ENCODE assay signal across 20 cellular contexts in genomic region chrX:111504941-111505340, GRCh38. TPM values are rescaled to one million over a fixed set of nuclear protein-coding genes. Genes with fewer than 3 reads are reported as not detected.
"Had no signal": no experiment of that assay in that cellular context is flagged by ENCODE, and none has a peak within 500 bp of the region (broad histone marks: within the 10 kb centered on the region; RNA-seq: fewer than 3 reads in every experiment).

No MANE protein-coding gene starts in this region.

- H3K9me3 Mint-ChIP-seq: activated CD4-positive, alpha-beta memory T cell treated with anti-CD3 and anti-CD28 coated beads, Interleukin-2, amount 10 ng/mL, durations not matched to agents 7 days and 5 days; activated naive CD8-positive, alpha-beta T cell treated with anti-CD3 and anti-CD28 coated beads for 36 hours; activated T-helper 17 cell treated with anti-CD3 and anti-CD28 coated beads, Interleukin-2, amount 50 U/mL, for 72 hours; endodermal cell had no signal

- DNase-seq: activated CD4-positive, alpha-beta memory T cell treated with anti-CD3 and anti-CD28 coated beads, Interleukin-2, amount 10 ng/mL, durations not matched to agents 7 days and 5 days; activated CD4-positive, alpha-beta T cell treated with anti-CD3 and anti-CD28 coated beads for 48 hours; activated CD4-positive, CD25-positive, alpha-beta regulatory T cell; activated naive CD4-positive, alpha-beta T cell; activated naive CD8-positive, alpha-beta T cell treated with anti-CD3 and anti-CD28 coated beads for 36 hours; activated T-cell treated with anti-CD3 and anti-CD28 coated beads, Interleukin-2, amount 50 U/mL, for 1 hour; amygdala; body of pancreas; dorsolateral prefrontal cortex; endodermal cell; erythroblast; lower lobe of right lung; natural killer cell; stimulated activated CD4-positive, alpha-beta T cell treated with anti-CD3 and anti-CD28 coated beads, Interleukin-1b, Interleukin-23, amount 100 ng/mL, for 48 hours; stimulated activated CD8-positive, alpha-beta memory T cell treated with anti-CD3 and anti-CD28 coated beads, Interleukin-4, amount 100 ng/mL, for 48 hours; stimulated activated naive CD4-positive, alpha-beta T cell treated with Interleukin-2 at 50 U/mL for 16 hours; T-helper 9 cell; uterus had no signal

- H3K27me3 Mint-ChIP-seq: activated naive CD8-positive, alpha-beta T cell treated with anti-CD3 and anti-CD28 coated beads for 36 hours had no signal

- H3K4me1 Mint-ChIP-seq: activated CD4-positive, alpha-beta memory T cell treated with anti-CD3 and anti-CD28 coated beads, Interleukin-2, amount 10 ng/mL, durations not matched to agents 7 days and 5 days; activated naive CD8-positive, alpha-beta T cell treated with anti-CD3 and anti-CD28 coated beads for 36 hours; activated T-helper 17 cell treated with anti-CD3 and anti-CD28 coated beads, Interleukin-2, amount 50 U/mL, for 72 hours; natural killer cell had no signal

- H3K4me3 Mint-ChIP-seq: activated CD4-positive, alpha-beta memory T cell treated with anti-CD3 and anti-CD28 coated beads, Interleukin-2, amount 10 ng/mL, durations not matched to agents 7 days and 5 days; activated naive CD8-positive, alpha-beta T cell treated with anti-CD3 and anti-CD28 coated beads for 36 hours; activated T-helper 17 cell treated with anti-CD3 and anti-CD28 coated beads, Interleukin-2, amount 50 U/mL, for 72 hours; endodermal cell; natural killer cell had no signal

- H3K36me3 Mint-ChIP-seq: activated naive CD8-positive, alpha-beta T cell treated with anti-CD3 and anti-CD28 coated beads for 36 hours; natural killer cell had no signal

- H3K27ac Mint-ChIP-seq: activated CD4-positive, alpha-beta memory T cell treated with anti-CD3 and anti-CD28 coated beads, Interleukin-2, amount 10 ng/mL, durations not matched to agents 7 days and 5 days; activated naive CD8-positive, alpha-beta T cell treated with anti-CD3 and anti-CD28 coated beads for 36 hours; activated T-helper 17 cell treated with anti-CD3 and anti-CD28 coated beads, Interleukin-2, amount 50 U/mL, for 72 hours; endodermal cell; natural killer cell had no signal

- ATAC-seq: activated T-helper 17 cell treated with anti-CD3 and anti-CD28 coated beads, Interleukin-2, amount 50 U/mL, for 72 hours; body of pancreas; lower lobe of right lung; natural killer cell had no signal

RNA-seq across cellular contexts. Expression of gene SERTM2, which starts 6.5 kb away (rescaled TPM):
- total RNA-seq: activated CD4-positive, alpha-beta memory T cell treated with anti-CD3 and anti-CD28 coated beads, Interleukin-2, amount 10 ng/mL, durations not matched to agents 7 days and 5 days; activated naive CD8-positive, alpha-beta T cell treated with anti-CD3 and anti-CD28 coated beads for 36 hours; activated T-helper 17 cell treated with anti-CD3 and anti-CD28 coated beads, Interleukin-2, amount 50 U/mL, for 72 hours; body of pancreas; natural killer cell; tibial nerve had no signal
